In genomic region chr11:86469491-86470388, GRCh38 we compare ENCODE assay signal across 25 cellular contexts.
DNase-seq lines count a peak whose midpoint lies in the region; ATAC-seq, FAIRE-seq and TF ChIP-seq lines count a peak whose summit lies in the region.
"Had no signal": no experiment of that assay in that cellular context is flagged by ENCODE, and none has a peak within 500 bp of the region (broad histone marks: within the 10 kb centered on the region; RNA-seq: fewer than 3 reads in every experiment).

No MANE protein-coding gene starts in this region.

- POLR2A ChIA-PET in naive thymus-derived CD4-positive, alpha-beta T cell (lab: Charles Lee), result no interaction called here

- H4K91ac ChIP-seq in mesenchymal stem cell (ENCODE audit: low read length), result no peak overlapping the region

- peak overlapping the region; percentile 9 for H2BK5ac ChIP-seq in mesenchymal stem cell (ENCODE audit: low read depth, low read length, poor library complexity, severe bottlenecking)

- no peak for DNase-seq in activated naive CD8-positive, alpha-beta T cell treated with anti-CD3 and anti-CD28 coated beads for 36 hours
- no peak for DNase-seq in activated naive CD8-positive, alpha-beta T cell treated with anti-CD3 and anti-CD28 coated beads, Interleukin-2, amount 50 U/mL, for 24 hours
- DNase-seq in fibroblast of the aortic adventitia (ENCODE audit: low read depth) (peak; percentile 53), mesenchymal stem cell (peak; percentile 20), testis (peak; percentile 59), RCC 7860 (ENCODE audit: low spot score) (no peak), RPMI8226 (no peak)
- no peak for DNase-seq in naive thymus-derived CD4-positive, alpha-beta T cell
- DNase-seq: activated CD4-positive, alpha-beta T cell treated with anti-CD3 and anti-CD28 coated beads, Interleukin-2, amount 50 U/mL, for 4 hours; activated gamma-delta T cell; erythroblast; foreskin melanocyte; GDM1; NCI-H2171 treated with DMSO at 0.1 percent for 48 hours; stimulated activated CD4-positive, alpha-beta T cell treated with anti-CD3 and anti-CD28 coated beads, Interleukin-12 subunit alpha, Interleukin-12 subunit beta, amount 100 ng/mL, for 4 hours; stimulated activated CD8-positive, alpha-beta memory T cell treated with anti-CD3 and anti-CD28 coated beads, Interleukin-4, amount 100 ng/mL, for 48 hours; substantia nigra; T-helper 17 cell had no signal

- no peak overlapping the region for H3K4me3 Mint-ChIP-seq in activated naive CD8-positive, alpha-beta T cell treated with anti-CD3 and anti-CD28 coated beads for 36 hours
- H3K4me3 Mint-ChIP-seq in activated naive CD8-positive, alpha-beta T cell treated with anti-CD3 and anti-CD28 coated beads, Interleukin-2, amount 50 U/mL, for 24 hours, result no peak overlapping the region
- no peak overlapping the region for H3K4me3 Mint-ChIP-seq in naive thymus-derived CD4-positive, alpha-beta T cell
- H3K4me3 Mint-ChIP-seq: GM23338, neural crest cell, T-helper 17 cell had no signal

- H3K4me2 ChIP-seq in mesenchymal stem cell (ENCODE audit: low read length, poor library complexity, severe bottlenecking), result no peak overlapping the region
- H3K4me2 ChIP-seq: GM23338 had no signal

- no peak overlapping the region for H3K4ac ChIP-seq in mesenchymal stem cell (ENCODE audit: low read depth in 1 of 2, low read length in 2 of 2)

- no peak overlapping the region for H2BK120ac ChIP-seq in mesenchymal stem cell (ENCODE audit: low read depth, low read length)

- peaks cover 9% of the 10 kb centered on the region for H3K4me1 Mint-ChIP-seq in activated naive CD8-positive, alpha-beta T cell treated with anti-CD3 and anti-CD28 coated beads for 36 hours
- H3K4me1 Mint-ChIP-seq in activated naive CD8-positive, alpha-beta T cell treated with anti-CD3 and anti-CD28 coated beads, Interleukin-2, amount 50 U/mL, for 24 hours, result peaks cover 7% of the 10 kb centered on the region
- H3K4me1 Mint-ChIP-seq in naive thymus-derived CD4-positive, alpha-beta T cell, result peaks cover 0 to 5% (median 0%) of the 10 kb centered on the region in 7 donors
- H3K4me1 Mint-ChIP-seq: GM23338, T-helper 17 cell had no signal

- H2BK15ac ChIP-seq in mesenchymal stem cell (ENCODE audit: low read depth, poor library complexity, severe bottlenecking), result no peak overlapping the region

- 92% methylated on average over 5 of the region's 5 CpGs for WGBS in mesenchymal stem cell
- WGBS in testis, 2 donors, result 30 to 31% methylated on average over 5 of the region's 5 CpGs

- ATAC-seq in activated naive CD8-positive, alpha-beta T cell treated with anti-CD3 and anti-CD28 coated beads, Interleukin-2, amount 50 U/mL, for 24 hours, result no peak
- no peak for ATAC-seq in naive thymus-derived CD4-positive, alpha-beta T cell
- ATAC-seq: GM23338, T-helper 17 cell had no signal

- no peaks in the 10 kb centered on the region for H3K9me3 Mint-ChIP-seq in activated naive CD8-positive, alpha-beta T cell treated with anti-CD3 and anti-CD28 coated beads for 36 hours
- H3K9me3 Mint-ChIP-seq in activated naive CD8-positive, alpha-beta T cell treated with anti-CD3 and anti-CD28 coated beads, Interleukin-2, amount 50 U/mL, for 24 hours, result no peaks in the 10 kb centered on the region
- peaks cover 0 to 1% (median 0%) of the 10 kb centered on the region in 11 donors for H3K9me3 Mint-ChIP-seq in naive thymus-derived CD4-positive, alpha-beta T cell
- H3K9me3 Mint-ChIP-seq: GM23338 had no signal

- H3K4me1 ChIP-seq in mesenchymal stem cell (ENCODE audit: control insufficient read depth, insufficient read depth, low read depth, low read length) (peaks cover 9% of the 10 kb centered on the region), testis (peaks cover 25% of the 10 kb centered on the region)
- H3K4me1 ChIP-seq in naive thymus-derived CD4-positive, alpha-beta T cell (ENCODE audit: control insufficient read depth in 2 of 2, insufficient read depth in 2 of 2, low read length in 2 of 2), result no peaks in the 10 kb centered on the region
- H3K4me1 ChIP-seq: vagina had no signal

- H2AFZ ChIP-seq in mesenchymal stem cell (ENCODE audit: low read depth, low read length), result no peak overlapping the region
- H2AFZ ChIP-seq: GM23338 had no signal

- H3K9me3 ChIP-seq in mesenchymal stem cell (ENCODE audit: control insufficient read depth, low read length) (no peaks in the 10 kb centered on the region), testis (no peaks in the 10 kb centered on the region)
- H3K9me3 ChIP-seq in naive thymus-derived CD4-positive, alpha-beta T cell (ENCODE audit: control insufficient read depth in 2 of 3, low read length in 3 of 3), result no peaks in the 10 kb centered on the region
- H3K9me3 ChIP-seq: BLaER1 treated with 17β-estradiol and CSF1 and Interleukin-3, amounts not matched to agents 10 nM and 100 nM; vagina had no signal

- H3K4me3 ChIP-seq in fibroblast of the aortic adventitia (ENCODE audit: low read depth, low read length) (no peak overlapping the region), mesenchymal stem cell (ENCODE audit: insufficient read depth in 1 of 2, low read depth in 1 of 2, low read length in 2 of 2) (no peak overlapping the region), testis (no peak overlapping the region)
- H3K4me3 ChIP-seq in naive thymus-derived CD4-positive, alpha-beta T cell (ENCODE audit: low read length), result no peak overlapping the region
- H3K4me3 ChIP-seq: BLaER1 treated with 17β-estradiol and CSF1 and Interleukin-3, amounts not matched to agents 10 nM and 100 nM; GM23338; vagina had no signal

- H3K27me3 ChIP-seq in mesenchymal stem cell (ENCODE audit: control insufficient read depth in 1 of 2, insufficient read depth in 1 of 2, low read length in 2 of 2), result no peaks in the 10 kb centered on the region
- H3K27me3 ChIP-seq in testis, result no peaks in the 10 kb centered on the region
- H3K27me3 ChIP-seq in naive thymus-derived CD4-positive, alpha-beta T cell (ENCODE audit: control insufficient read depth in 2 of 2, insufficient read depth in 2 of 2, low read length in 2 of 2), result no peaks in the 10 kb centered on the region
- H3K27me3 ChIP-seq: BLaER1 treated with 17β-estradiol and CSF1 and Interleukin-3, amounts not matched to agents 10 nM and 100 nM; vagina had no signal

- TF ChIP-seq CTCF in fibroblast of the aortic adventitia (IDR thresholded peaks at IDR 0.05; ENCODE audit: insufficient read depth, low read length) (no peak), testis (IDR thresholded peaks at IDR 0.05) (no peak)

- CTCF ChIA-PET in naive thymus-derived CD4-positive, alpha-beta T cell (lab: Charles Lee), result interaction anchor here (0.8 to 1.0 kb wide), 2 partner anchors 13 to 401 kb away, joined by 3 read pairs; no protein-coding TSS in a partner anchor

- H3K27ac ChIP-seq in mesenchymal stem cell (ENCODE audit: low read length, poor library complexity, severe bottlenecking), result no peak overlapping the region
- H3K27ac ChIP-seq in testis, result peak overlapping the region; percentile 11 to 16
- H3K27ac ChIP-seq in naive thymus-derived CD4-positive, alpha-beta T cell (ENCODE audit: low read depth, low read length), result no peak overlapping the region
- H3K27ac ChIP-seq: BLaER1 treated with 17β-estradiol and CSF1 and Interleukin-3, amounts not matched to agents 10 nM and 100 nM; HL-60; vagina had no signal

- H4K8ac ChIP-seq in mesenchymal stem cell (ENCODE audit: low read length), result no peak overlapping the region

- no peak overlapping the region for H3K23ac ChIP-seq in mesenchymal stem cell (ENCODE audit: low read length in 2 of 2)

- H3K27me3 Mint-ChIP-seq in activated naive CD8-positive, alpha-beta T cell treated with anti-CD3 and anti-CD28 coated beads for 36 hours, result no peaks in the 10 kb centered on the region
- H3K27me3 Mint-ChIP-seq in activated naive CD8-positive, alpha-beta T cell treated with anti-CD3 and anti-CD28 coated beads, Interleukin-2, amount 50 U/mL, for 24 hours, result no peaks in the 10 kb centered on the region
- no peaks in the 10 kb centered on the region for H3K27me3 Mint-ChIP-seq in naive thymus-derived CD4-positive, alpha-beta T cell
- H3K27me3 Mint-ChIP-seq: T-helper 17 cell had no signal

- intact Hi-C loops in testis (cut with DNase I; ENCODE audit: low total_unique reads), result no loop called here
- intact Hi-C loops in naive thymus-derived CD4-positive, alpha-beta T cell (cut with micrococcal nuclease), result no loop called here

- no peaks in the 10 kb centered on the region for H3K79me1 ChIP-seq in mesenchymal stem cell (replicated peaks; ENCODE audit: low read length, poor library complexity, severe bottlenecking)

- peak overlapping the region in 1 of 2 experiments; percentile 70 for H3K18ac ChIP-seq in mesenchymal stem cell (ENCODE audit: low read depth in 1 of 2, low read length in 2 of 2)

- no peak for FAIRE-seq in RCC 7860 (lab: Jason Lieb, UNC)
- FAIRE-seq: A204.1, astrocyte had no signal

- no peak overlapping the region for H3K9ac ChIP-seq in mesenchymal stem cell (ENCODE audit: low read length)
- H3K9ac ChIP-seq: BLaER1 treated with 17β-estradiol and CSF1 and Interleukin-3, amounts not matched to agents 10 nM and 100 nM had no signal

- TF ChIP-seq POLR2A in testis (IDR thresholded peaks at IDR 0.05), result no peak

- H2AK5ac ChIP-seq in mesenchymal stem cell (ENCODE audit: low read length, severe bottlenecking), result peak overlapping the region; percentile 73

- peak overlapping the region in 1 of 2 experiments; percentile 87 for H3K14ac ChIP-seq in mesenchymal stem cell (ENCODE audit: low read length in 2 of 2)

- H2BK12ac ChIP-seq in mesenchymal stem cell (ENCODE audit: low read length in 2 of 2), result peak overlapping the region in 1 of 2 experiments; percentile 91

- H3K36me3 Mint-ChIP-seq in activated naive CD8-positive, alpha-beta T cell treated with anti-CD3 and anti-CD28 coated beads for 36 hours, result peaks cover 2% of the 10 kb centered on the region
- no peaks in the 10 kb centered on the region for H3K36me3 Mint-ChIP-seq in activated naive CD8-positive, alpha-beta T cell treated with anti-CD3 and anti-CD28 coated beads, Interleukin-2, amount 50 U/mL, for 24 hours (ENCODE audit: low read depth)
- peaks cover 0 to 5% (median 0%) of the 10 kb centered on the region in 5 donors for H3K36me3 Mint-ChIP-seq in naive thymus-derived CD4-positive, alpha-beta T cell

- H3K36me3 ChIP-seq in mesenchymal stem cell (ENCODE audit: control insufficient read depth in 1 of 2, insufficient read depth in 2 of 2, low read depth in 1 of 2, low read length in 2 of 2) (peaks cover 0 to 3% of the 10 kb centered on the region in 2 experiments), testis (ENCODE audit: low read depth, missing control alignments) (no peaks in the 10 kb centered on the region)
- no peaks in the 10 kb centered on the region for H3K36me3 ChIP-seq in naive thymus-derived CD4-positive, alpha-beta T cell (ENCODE audit: control insufficient read depth in 2 of 3, insufficient read depth in 3 of 3, low read length in 3 of 3)
- H3K36me3 ChIP-seq: BLaER1 treated with 17β-estradiol and CSF1 and Interleukin-3, amounts not matched to agents 10 nM and 100 nM; vagina had no signal

- H3K27ac Mint-ChIP-seq in activated naive CD8-positive, alpha-beta T cell treated with anti-CD3 and anti-CD28 coated beads for 36 hours, result peak overlapping the region; percentile 17
- no peak overlapping the region for H3K27ac Mint-ChIP-seq in activated naive CD8-positive, alpha-beta T cell treated with anti-CD3 and anti-CD28 coated beads, Interleukin-2, amount 50 U/mL, for 24 hours
- H3K27ac Mint-ChIP-seq in naive thymus-derived CD4-positive, alpha-beta T cell, result no peak overlapping the region
- H3K27ac Mint-ChIP-seq: GM23338, T-helper 17 cell had no signal

Comparison
In these comparisons a context has a peak if more than half of its experiments do, and no peak if none do; other contexts are left out.
1. DNase-seq: peak in fibroblast of the aortic adventitia (single experiment), mesenchymal stem cell (single experiment) and testis (single experiment); none in activated naive CD8-positive, alpha-beta T cell treated with anti-CD3 and anti-CD28 coated beads for 36 hours (single experiment), activated naive CD8-positive, alpha-beta T cell treated with anti-CD3 and anti-CD28 coated beads, Interleukin-2, amount 50 U/mL, for 24 hours (single experiment), RCC 7860 (single experiment), naive thymus-derived CD4-positive, alpha-beta T cell (0 of 9) and RPMI8226 (single experiment).
2. H3K27ac ChIP-seq: peak in testis (2 of 2); none in mesenchymal stem cell (single experiment) and naive thymus-derived CD4-positive, alpha-beta T cell (single experiment).